30 cellular contexts compared by ENCODE assay signal in the genomic region with DNA sequence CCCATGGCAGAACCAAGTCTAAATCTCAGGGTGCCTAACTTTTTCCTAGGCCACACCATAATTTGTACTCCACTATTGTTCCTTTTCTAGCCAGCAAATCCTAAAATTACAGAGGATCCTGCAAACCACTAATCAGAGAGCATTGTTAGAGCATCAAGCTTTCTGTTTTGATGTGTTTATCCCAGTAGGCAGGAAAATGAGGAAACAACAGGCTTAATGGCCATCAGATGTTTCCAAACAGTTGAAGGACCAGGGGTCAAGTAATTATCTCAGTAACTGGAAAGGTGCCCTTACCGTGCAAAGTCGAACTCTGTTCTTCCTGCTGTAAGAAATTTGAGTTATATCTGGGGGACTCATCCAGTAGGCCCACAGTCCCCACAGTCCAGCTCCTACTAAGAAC. TPM values are rescaled to one million over a fixed set of nuclear protein-coding genes. Genes with fewer than 3 reads are reported as not detected.
DNase-seq lines count a peak whose midpoint lies in the region; ATAC-seq and TF ChIP-seq lines count a peak whose summit lies in the region.
"Had no signal": no experiment of that assay in that cellular context is flagged by ENCODE, and none has a peak within 500 bp of the region (broad histone marks: within the 10 kb centered on the region; RNA-seq: fewer than 3 reads in every experiment).

No MANE protein-coding gene starts in this region.

- DNase-seq in CD4-positive, alpha-beta T cell = no peak
- DNase-seq in NCI-H2227 treated with DMSO at 0.1 percent for 48 hours (lab: John Stamatoyannopoulos, UW) = peak; percentile 88
- peak; percentile 32 for DNase-seq in fibroblast of villous mesenchyme (ENCODE audit: low read depth)
- DNase-seq in neural progenitor cell (ENCODE audit: low spot score) = no peak
- no peak for DNase-seq in hippocampal formation (lab: John Stamatoyannopoulos, UW)
- DNase-seq in endodermal cell = no peak
- DNase-seq: activated naive CD4-positive, alpha-beta T cell treated with Interleukin-2 at 50 U/mL for 16 hours; activated T-cell treated with anti-CD3 and anti-CD28 coated beads, Interleukin-2, amount 50 U/mL, for 1 hour; amygdala; CD8-positive, alpha-beta T cell; DMS153; effector CD8-positive, alpha-beta T cell; gastrocnemius medialis; hypothalamus; Kasumi-1; left ventricle myocardium superior; NCI-H1436 treated with DMSO at 0.1 percent for 48 hours; NCI-H2107; NCI-H446 treated with DMSO at 0.1 percent for 48 hours; OCI-M1; posterior cingulate gyrus; sigmoid colon; stimulated activated CD4-positive, alpha-beta T cell treated with anti-CD3 and anti-CD28 coated beads, Interleukin-4, amount 100 ng/mL, for 4 hours; substantia nigra; T-helper 2 cell had no signal

- POLR2A ChIA-PET in CD4-positive, alpha-beta T cell (lab: Charles Lee) = no interaction called here

- peaks cover 15% of the 10 kb centered on the region for H3K36me3 Mint-ChIP-seq in CD4-positive, alpha-beta T cell (ENCODE audit: low read depth)
- H3K36me3 Mint-ChIP-seq in neural progenitor cell (peaks cover 5% of the 10 kb centered on the region), endodermal cell (ENCODE audit: low read depth) (peaks cover 5% of the 10 kb centered on the region)

- no peaks in the 10 kb centered on the region for H3K9me3 Mint-ChIP-seq in CD4-positive, alpha-beta T cell
- H3K9me3 Mint-ChIP-seq in neural progenitor cell (peaks cover 3% of the 10 kb centered on the region), endodermal cell (no peaks in the 10 kb centered on the region)
- H3K9me3 Mint-ChIP-seq: CD8-positive, alpha-beta T cell; neural crest cell; stimulated activated memory B cell treated with anti-CD40 and anti-IgM and Interleukin-4, amounts not matched to agents 10 μg/mL and 1 μg/mL and 100 μg/mL, for 72 hours had no signal

- CTCF ChIA-PET in CD4-positive, alpha-beta T cell (lab: Charles Lee) = no interaction called here

- H3K27me3 ChIP-seq in CD4-positive, alpha-beta T cell (ENCODE audit: control insufficient read depth, insufficient read depth, low read length) = no peaks in the 10 kb centered on the region
- no peaks in the 10 kb centered on the region for H3K27me3 ChIP-seq in neural progenitor cell
- no peaks in the 10 kb centered on the region for H3K27me3 ChIP-seq in endodermal cell (ENCODE audit: control insufficient read depth, insufficient read depth, low read length, poor library complexity, severe bottlenecking)
- H3K27me3 ChIP-seq: gastrocnemius medialis, sigmoid colon had no signal

- H3K4me2 ChIP-seq in neural progenitor cell = no peak overlapping the region

- no peaks in the 10 kb centered on the region for H3F3A ChIP-seq in neural progenitor cell (ENCODE audit: low read depth)

- intact Hi-C loops in CD4-positive, alpha-beta T cell (cut with DNase I, micrococcal nuclease) = no loop called here

- H3K9me3 ChIP-seq in CD4-positive, alpha-beta T cell (ENCODE audit: control insufficient read depth, low read length) = no peaks in the 10 kb centered on the region
- H3K9me3 ChIP-seq in neural progenitor cell (ENCODE audit: low read depth) (no peaks in the 10 kb centered on the region), endodermal cell (ENCODE audit: control insufficient read depth, low read length) (no peaks in the 10 kb centered on the region)
- H3K9me3 ChIP-seq: gastrocnemius medialis, sigmoid colon had no signal

- TF ChIP-seq CTCF in CD4-positive, alpha-beta T cell (IDR thresholded peaks at IDR 0.05) = no peak
- TF ChIP-seq CTCF in fibroblast of villous mesenchyme (IDR thresholded peaks at IDR 0.05; ENCODE audit: insufficient read depth, low read depth, low read length) (no peak), neural progenitor cell (IDR thresholded peaks at IDR 0.05) (no peak), endodermal cell (conservative IDR thresholded peaks at IDR 0.05) (no peak)

- H3K4me3 ChIP-seq in fibroblast of villous mesenchyme (ENCODE audit: low read depth, low read length) (no peak overlapping the region), neural progenitor cell (no peak overlapping the region), endodermal cell (ENCODE audit: low read length) (no peak overlapping the region)
- H3K4me3 ChIP-seq: gastrocnemius medialis, sigmoid colon had no signal

- no peak overlapping the region for H3K4me3 Mint-ChIP-seq in CD4-positive, alpha-beta T cell
- H3K4me3 Mint-ChIP-seq in neural progenitor cell (no peak overlapping the region), endodermal cell (no peak overlapping the region)
- H3K4me3 Mint-ChIP-seq: CD8-positive, alpha-beta T cell; neural crest cell; stimulated activated memory B cell treated with anti-CD40 and anti-IgM and Interleukin-4, amounts not matched to agents 10 μg/mL and 1 μg/mL and 100 μg/mL, for 72 hours had no signal

- peaks cover 98% of the 10 kb centered on the region for H3K79me2 ChIP-seq in neural progenitor cell (ENCODE audit: low read depth)

- H3K27ac ChIP-seq in CD4-positive, alpha-beta T cell (ENCODE audit: low read depth, low read length) = no peak overlapping the region
- H3K27ac ChIP-seq in neural progenitor cell (peak overlapping the region; percentile 18), endodermal cell (ENCODE audit: low read depth, low read length) (no peak overlapping the region)
- H3K27ac ChIP-seq: gastrocnemius medialis, sigmoid colon had no signal

- 97% methylated on average over 2 of the region's 2 CpGs; no CpG with 5 or more reads in 1 of the 2 experiments for WGBS in endodermal cell (ENCODE audit: insufficient coverage in 1 of 2, insufficient read length in 1 of 2), 2 experiments

- no peak overlapping the region for H2AFZ ChIP-seq in neural progenitor cell (replicated peaks)

- H3K36me3 ChIP-seq in neural progenitor cell (no peaks in the 10 kb centered on the region), endodermal cell (ENCODE audit: control insufficient read depth, insufficient read depth, low read length) (peaks cover 8% of the 10 kb centered on the region)
- H3K36me3 ChIP-seq: gastrocnemius medialis, sigmoid colon had no signal

- H3K9ac ChIP-seq in neural progenitor cell (no peak overlapping the region), endodermal cell (ENCODE audit: extremely low read depth, low read length, poor library complexity, severe bottlenecking) (no peak overlapping the region)

- no peak for ATAC-seq in CD4-positive, alpha-beta T cell (ENCODE audit: poor library complexity)
- ATAC-seq in GM19328 (IDR thresholded peaks at IDR 0.05; ENCODE audit: unreplicated experiment) = no peak
- ATAC-seq: CD8-positive, alpha-beta T cell; gastrocnemius medialis; left ventricle myocardium superior; Right ventricle myocardium inferior; SK-N-SH treated with all-trans-retinoic acid at 6 μM for 48 hours; stimulated activated memory B cell treated with anti-CD40 and anti-IgM and Interleukin-4, amounts not matched to agents 10 μg/mL and 1 μg/mL and 100 μg/mL, for 72 hours had no signal

- H3K27ac Mint-ChIP-seq in CD4-positive, alpha-beta T cell = peak overlapping the region; percentile 22
- H3K27ac Mint-ChIP-seq in neural progenitor cell = no peak overlapping the region
- H3K27ac Mint-ChIP-seq in endodermal cell = no peak overlapping the region
- H3K27ac Mint-ChIP-seq: CD8-positive, alpha-beta T cell; stimulated activated memory B cell treated with anti-CD40 and anti-IgM and Interleukin-4, amounts not matched to agents 10 μg/mL and 1 μg/mL and 100 μg/mL, for 72 hours had no signal

- H3K4me1 ChIP-seq in neural progenitor cell = peaks cover 11% of the 10 kb centered on the region
- peaks cover 16% of the 10 kb centered on the region for H3K4me1 ChIP-seq in endodermal cell (ENCODE audit: control insufficient read depth, insufficient read depth, low read length)

- H3K27me3 Mint-ChIP-seq in CD4-positive, alpha-beta T cell = no peaks in the 10 kb centered on the region
- H3K27me3 Mint-ChIP-seq in neural progenitor cell (ENCODE audit: insufficient read depth, low read depth) (peaks cover 3% of the 10 kb centered on the region), endodermal cell (ENCODE audit: insufficient read depth) (no peaks in the 10 kb centered on the region)
- H3K27me3 Mint-ChIP-seq: stimulated activated memory B cell treated with anti-CD40 and anti-IgM and Interleukin-4, amounts not matched to agents 10 μg/mL and 1 μg/mL and 100 μg/mL, for 72 hours had no signal

- H3K4me1 Mint-ChIP-seq in CD4-positive, alpha-beta T cell (ENCODE audit: low read depth) = peaks cover 94% of the 10 kb centered on the region
- H3K4me1 Mint-ChIP-seq in neural progenitor cell = peaks cover 15% of the 10 kb centered on the region
- peaks cover 48% of the 10 kb centered on the region for H3K4me1 Mint-ChIP-seq in endodermal cell

- H4K20me1 ChIP-seq in neural progenitor cell (ENCODE audit: low read depth) = peaks cover 82% of the 10 kb centered on the region

RNA-seq across cellular contexts. Expression of a gene that starts 58.7 kb away (rescaled TPM):
- 100 to 1,000 TPM; 112 TPM for total RNA-seq in CD4-positive, alpha-beta T cell
- total RNA-seq in fibroblast of villous mesenchyme (42.3 and 50.6 TPM in 2 replicates), neural progenitor cell (ENCODE audit: low replicate concordance) (102 and 178 TPM in 2 replicates), endodermal cell (100 to 1,000 TPM; 136 to 182 TPM)
- 164 TPM for polyA plus RNA-seq in endodermal cell (2013, experiment 1 of 2)
- 145 TPM for polyA plus RNA-seq in endodermal cell (2013, experiment 2 of 2)

RNA-seq across cellular contexts. Expression of a gene that starts 59.6 kb away (rescaled TPM):
- 10 to 100 TPM; 21.8 to 23.2 TPM for total RNA-seq in CD4-positive, alpha-beta T cell
- total RNA-seq in fibroblast of villous mesenchyme (115 and 125 TPM in 2 replicates), neural progenitor cell (ENCODE audit: low replicate concordance) (71.0 and 114 TPM in 2 replicates), endodermal cell (100 to 1,000 TPM; 106 to 144 TPM)
- polyA plus RNA-seq in endodermal cell (2013, experiment 1 of 2) = 89.9 TPM
- polyA plus RNA-seq in endodermal cell (2013, experiment 2 of 2) = 86.4 TPM

Comparison
In these comparisons a context has a peak if more than half of its experiments do, and no peak if none do; other contexts are left out.
1. DNase-seq: peak in NCI-H2227 treated with DMSO at 0.1 percent for 48 hours (single experiment) and fibroblast of villous mesenchyme (single experiment); none in CD4-positive, alpha-beta T cell (0 of 10), neural progenitor cell (single experiment), hippocampal formation (0 of 2) and endodermal cell (single experiment).